In genomic region chr4:37812713-37813112, GRCh38 we compare ENCODE assay signal across 11 cellular contexts. TPM values are rescaled to one million over a fixed set of nuclear protein-coding genes. Genes with fewer than 3 reads are reported as not detected.
DNase-seq lines count a peak whose midpoint lies in the region; ATAC-seq and TF ChIP-seq lines count a peak whose summit lies in the region.
"Had no signal": no experiment of that assay in that cellular context is flagged by ENCODE, and none has a peak within 500 bp of the region (broad histone marks: within the 10 kb centered on the region; RNA-seq: fewer than 3 reads in every experiment).

No MANE protein-coding gene starts in this region.

- no peaks in the 10 kb centered on the region for H3K36me3 ChIP-seq in SJCRH30
- no peaks in the 10 kb centered on the region for H3K36me3 ChIP-seq in fibroblast of lung (ENCODE audit: control insufficient read depth, insufficient read depth, low read length)
- no peaks in the 10 kb centered on the region for H3K36me3 ChIP-seq in skeletal muscle satellite cell (ENCODE audit: insufficient read depth, low read length)

- H3K4me3 ChIP-seq in SJCRH30 (no peak overlapping the region), fibroblast of lung (replicated peaks in 1 of 4; ENCODE audit: control extremely low read depth in 1 of 4, insufficient read depth in 1 of 4, low read depth in 3 of 4, low read length in 4 of 4) (no peak overlapping the region), skeletal muscle satellite cell (ENCODE audit: low read length) (no peak overlapping the region)

- no peak overlapping the region for H3K27ac ChIP-seq in SJCRH30
- H3K27ac ChIP-seq in fibroblast of lung (ENCODE audit: insufficient read depth, low read length) = no peak overlapping the region

- no peak overlapping the region for H2AFZ ChIP-seq in fibroblast of lung (ENCODE audit: low read length)

- no peaks in the 10 kb centered on the region for H3K27me3 ChIP-seq in SJCRH30
- no peaks in the 10 kb centered on the region for H3K27me3 ChIP-seq in fibroblast of lung (ENCODE audit: control insufficient read depth, insufficient read depth, low read length)
- H3K27me3 ChIP-seq in skeletal muscle satellite cell (ENCODE audit: control insufficient read depth, insufficient read depth, low read length) = no peaks in the 10 kb centered on the region

- no peak overlapping the region for H3K9ac ChIP-seq in fibroblast of lung (ENCODE audit: insufficient read depth, low read length)
- peak overlapping the region; percentile 41 for H3K9ac ChIP-seq in skeletal muscle satellite cell (ENCODE audit: low read depth, low read length)

- H3K9me3 ChIP-seq in SJCRH30 (replicated peaks) (no peaks in the 10 kb centered on the region), fibroblast of lung (ENCODE audit: control insufficient read depth, insufficient read depth, low read depth, low read length) (no peaks in the 10 kb centered on the region), skeletal muscle satellite cell (replicated peaks; ENCODE audit: low read length) (no peaks in the 10 kb centered on the region)

- ATAC-seq in GM21619 (IDR thresholded peaks at IDR 0.05; ENCODE audit: unreplicated experiment) (peak; percentile 85), GM18505 (IDR thresholded peaks at IDR 0.05; ENCODE audit: unreplicated experiment) (no peak)

- in situ Hi-C loops in GM13977 (cut with MboI; ENCODE audit: low pct_unique_long_range_greater_than_20kb, low sequenced_read_pairs, unreplicated experiment) = loop anchor here (25.0 kb wide), 1 partner anchor 925 kb away; no protein-coding TSS in a partner anchor

- no peak for TF ChIP-seq POLR2A in GM18505 (IDR thresholded peaks at IDR 0.05; ENCODE audit: borderline replicate concordance, extremely low read depth, insufficient read depth, insufficient read length)

- no peaks in the 10 kb centered on the region for H4K20me1 ChIP-seq in fibroblast of lung (ENCODE audit: control insufficient read depth, extremely low read depth, insufficient read depth, low read length)

- H3K4me2 ChIP-seq in fibroblast of lung (ENCODE audit: extremely low read depth, insufficient read depth, low read length) (no peak overlapping the region), skeletal muscle satellite cell (ENCODE audit: low read length) (no peak overlapping the region)

- no peaks in the 10 kb centered on the region for H3K79me2 ChIP-seq in fibroblast of lung (ENCODE audit: control insufficient read depth, insufficient read depth, low read length)

- H3K4me1 ChIP-seq in SJCRH30 = peaks cover 12% of the 10 kb centered on the region
- no peaks in the 10 kb centered on the region for H3K4me1 ChIP-seq in fibroblast of lung (ENCODE audit: control insufficient read depth, extremely low read depth, insufficient read depth, low read length)
- H3K4me1 ChIP-seq in skeletal muscle satellite cell (ENCODE audit: control insufficient read depth, insufficient read depth, low read length) = peaks cover 8% of the 10 kb centered on the region

- DNase-seq in SJCRH30 = peak; percentile 27 to 30
- DNase-seq in fibroblast of lung (ENCODE audit: low read depth in 2 of 2) = peak; percentile 60 to 70
- no peak for DNase-seq in COLO668 (lab: John Stamatoyannopoulos, UW; ENCODE audit: unreplicated experiment)
- no peak for DNase-seq in GM13977 (ENCODE audit: low spot score)
- DNase-seq: activated CD4-positive, alpha-beta T cell treated with anti-CD3 and anti-CD28 coated beads, Interleukin-2, amount 50 U/mL, for 48 hours; activated naive CD4-positive, alpha-beta T cell; Calu3; MV-4-11 had no signal

- TF ChIP-seq CTCF in fibroblast of lung (conservative IDR thresholded peaks at IDR 0.05 in 1 of 2, IDR thresholded peaks at IDR 0.05 in 1 of 2; ENCODE audit: low read depth in 1 of 2, low read length in 2 of 2) (no peak), GM13977 (IDR thresholded peaks at IDR 0.05; ENCODE audit: extremely low read depth, insufficient read depth, missing control alignments) (no peak)

RNA-seq across cellular contexts. Expression of gene PGM2, which starts 13.8 kb away (rescaled TPM):
- 33.1 and 37.0 TPM in 2 replicates for total RNA-seq in SJCRH30 (2014; rRNA removed; shearing (Covaris generic))
- 14.1 and 15.0 TPM in 2 replicates for total RNA-seq in fibroblast of lung
- polyA plus RNA-seq in fibroblast of lung = 14.3 and 15.1 TPM in 2 replicates
- polyA plus RNA-seq in fibroblast of lung (2012) = 14.4 and 16.0 TPM in 2 replicates
- polyA minus RNA-seq in fibroblast of lung (ENCODE audit: low replicate concordance) = 0.89 and 1.9 TPM in 2 replicates
- total RNA-seq in skeletal muscle satellite cell (2012; rRNA removed) = 30.4 and 36.8 TPM in 2 replicates

Comparison
In these comparisons a context has a peak if more than half of its experiments do, and no peak if none do; other contexts are left out.
1. DNase-seq: peak in SJCRH30 (2 of 2) and fibroblast of lung (2 of 2); none in COLO668 (single experiment) and GM13977 (single experiment).